ENCODE assay signal across 18 cellular contexts in genomic region chr14:71140157-71140556, GRCh38.
"Had no signal": no experiment of that assay in that cellular context is flagged by ENCODE, and none has a peak within 500 bp of the region (broad histone marks: within the 10 kb centered on the region; RNA-seq: fewer than 3 reads in every experiment).

No MANE protein-coding gene starts in this region.

- H3K4me3 Mint-ChIP-seq: memory B cell; naive thymus-derived CD4-positive, alpha-beta T cell had no signal

- H3K4me1 ChIP-seq: psoas muscle, thyroid gland, uterus had no signal

- H3K9me3 ChIP-seq: mucosa of descending colon, psoas muscle, thyroid gland, uterus had no signal

- H3K9me3 Mint-ChIP-seq: activated naive CD4-positive, alpha-beta T cell treated with anti-CD3 and anti-CD28 coated beads, Interleukin-2, amount 50 U/mL, for 72 hours; memory B cell; naive thymus-derived CD4-positive, alpha-beta T cell had no signal

- DNase-seq: activated CD4-positive, alpha-beta T cell treated with anti-CD3 and anti-CD28 coated beads, Interleukin-2, amount 50 U/mL, for 48 hours; activated CD8-positive, alpha-beta memory T cell treated with anti-CD3 and anti-CD28 coated beads, Interleukin-2, amount 50 U/mL, for 4 hours; activated gamma-delta T cell; activated T-cell treated with anti-CD3 and anti-CD28 coated beads, Interleukin-2, amount 50 U/mL, for 48 hours; amniotic stem cell; hypothalamus; kidney; left ventricle myocardium inferior; mucosa of descending colon; naive thymus-derived CD4-positive, alpha-beta T cell; psoas muscle; stimulated activated CD4-positive, alpha-beta T cell treated with anti-CD3 and anti-CD28 coated beads, Interleukin-12 subunit alpha, Interleukin-12 subunit beta, amount 100 ng/mL, for 4 hours; stimulated activated CD4-positive, alpha-beta T cell treated with anti-CD3 and anti-CD28 coated beads, Interleukin-2, amount 100 ng/mL, for 24 hours; thyroid gland; uterus; WERI-Rb-1 had no signal

- H3K4me3 ChIP-seq: left ventricle myocardium inferior, mucosa of descending colon, psoas muscle, thyroid gland, uterus had no signal

- H3K27ac Mint-ChIP-seq: activated naive CD4-positive, alpha-beta T cell treated with anti-CD3 and anti-CD28 coated beads, Interleukin-2, amount 50 U/mL, for 72 hours; memory B cell; naive thymus-derived CD4-positive, alpha-beta T cell had no signal

- H3K36me3 Mint-ChIP-seq: activated naive CD4-positive, alpha-beta T cell treated with anti-CD3 and anti-CD28 coated beads, Interleukin-2, amount 50 U/mL, for 72 hours; memory B cell had no signal

- H3K27ac ChIP-seq: left ventricle myocardium inferior, psoas muscle, thyroid gland, uterus, WERI-Rb-1 had no signal

- FAIRE-seq: kidney had no signal

- ATAC-seq: activated naive CD4-positive, alpha-beta T cell treated with anti-CD3 and anti-CD28 coated beads, Interleukin-2, amount 50 U/mL, for 72 hours; mucosa of descending colon; naive thymus-derived CD4-positive, alpha-beta T cell; psoas muscle had no signal

- H3K36me3 ChIP-seq: left ventricle myocardium inferior, thyroid gland, uterus, WERI-Rb-1 had no signal

- H3K27me3 ChIP-seq: thyroid gland, uterus had no signal
